ENCODE assay signal across 24 cellular contexts in genomic region chr4:104486702-104487101, GRCh38. TPM values are rescaled to one million over a fixed set of nuclear protein-coding genes. Genes with fewer than 3 reads are reported as not detected.
DNase-seq lines count a peak whose midpoint lies in the region; ATAC-seq and TF ChIP-seq lines count a peak whose summit lies in the region.
"Had no signal": no experiment of that assay in that cellular context is flagged by ENCODE, and none has a peak within 500 bp of the region (broad histone marks: within the 10 kb centered on the region; RNA-seq: fewer than 3 reads in every experiment).

No MANE protein-coding gene starts in this region.

- no peaks in the 10 kb centered on the region for H3K36me3 ChIP-seq in iPS-18a (ENCODE audit: control insufficient read depth, low read depth, low read length)
- H3K36me3 ChIP-seq: cardiac muscle cell, gastroesophageal sphincter, lower lobe of right lung, upper lobe of left lung, WERI-Rb-1 had no signal

- ATAC-seq in HG03280 (IDR thresholded peaks at IDR 0.05; ENCODE audit: unreplicated experiment) (no peak), HG03097 (IDR thresholded peaks at IDR 0.05; ENCODE audit: low FRiP score, unreplicated experiment) (no peak)
- ATAC-seq: activated CD8-positive, alpha-beta memory T cell treated with anti-CD3 and anti-CD28 coated beads, Interleukin-2, amount 10 ng/mL, durations not matched to agents 7 days and 5 days; activated T-cell treated with anti-CD3 and anti-CD28 coated beads, Interleukin-2, amount 50 U/mL, for 72 hours; gastroesophageal sphincter; lower lobe of right lung had no signal

- DNase-seq in NCI-H1436 (lab: John Stamatoyannopoulos, UW), result peak; percentile 13
- DNase-seq in NCI-H1436 treated with DMSO at 0.1 percent for 48 hours (lab: John Stamatoyannopoulos, UW), result no peak
- peak; percentile 11 for DNase-seq in NCI-H748 treated with DMSO at 0.1 percent for 48 hours (lab: John Stamatoyannopoulos, UW)
- no peak for DNase-seq in progenitor cell of endocrine pancreas (ENCODE audit: low spot score, unreplicated experiment)
- DNase-seq in posterior cingulate gyrus, result no peak
- DNase-seq: activated CD4-positive, alpha-beta T cell treated with anti-CD3 and anti-CD28 coated beads, Interleukin-2, amount 10 ng/mL, durations not matched to agents 7 days and 5 days; activated CD8-positive, alpha-beta memory T cell treated with anti-CD3 and anti-CD28 coated beads, Interleukin-2, amount 10 ng/mL, durations not matched to agents 7 days and 5 days; activated naive CD4-positive, alpha-beta T cell treated with anti-CD3 and anti-CD28 coated beads, Interleukin-2, amount 10 ng/mL, durations not matched to agents 7 days and 5 days; activated T-cell treated with anti-CD3 and anti-CD28 coated beads, Interleukin-2, amount 50 U/mL, for 72 hours; amygdala; CD8-positive, alpha-beta memory T cell; GM23248; lower lobe of right lung; NCI-H2171; NCI-H524 treated with DMSO at 0.1 percent for 48 hours; stimulated activated CD4-positive, alpha-beta T cell treated with anti-CD3 and anti-CD28 coated beads, Interleukin-2, amount 100 ng/mL, for 24 hours; upper lobe of left lung had no signal

- H3K4me1 ChIP-seq in iPS-18a (ENCODE audit: control insufficient read depth, low read depth, low read length), result peaks cover 25% of the 10 kb centered on the region

- peak overlapping the region; percentile 39 for H3K4me3 Mint-ChIP-seq in progenitor cell of endocrine pancreas (ENCODE audit: low read depth)
- H3K4me3 Mint-ChIP-seq: activated CD4-positive, alpha-beta T cell treated with anti-CD3 and anti-CD28 coated beads, Interleukin-2, amount 10 ng/mL, durations not matched to agents 7 days and 5 days; activated CD8-positive, alpha-beta memory T cell treated with anti-CD3 and anti-CD28 coated beads, Interleukin-2, amount 10 ng/mL, durations not matched to agents 7 days and 5 days; activated naive CD4-positive, alpha-beta T cell treated with anti-CD3 and anti-CD28 coated beads, Interleukin-2, amount 10 ng/mL, durations not matched to agents 7 days and 5 days; activated T-cell treated with anti-CD3 and anti-CD28 coated beads, Interleukin-2, amount 50 U/mL, for 72 hours; CD8-positive, alpha-beta memory T cell had no signal

- H3K9me3 ChIP-seq in iPS-18a (ENCODE audit: control insufficient read depth, low read depth, low read length), result no peaks in the 10 kb centered on the region
- H3K9me3 ChIP-seq: gastroesophageal sphincter, lower lobe of right lung, upper lobe of left lung had no signal

- H3K27me3 Mint-ChIP-seq in progenitor cell of endocrine pancreas, result no peaks in the 10 kb centered on the region

- no peak overlapping the region for H3K27ac ChIP-seq in iPS-18a (ENCODE audit: low read length)
- H3K27ac ChIP-seq: GM23248, lower lobe of right lung, upper lobe of left lung, WERI-Rb-1 had no signal

- H3K4me3 ChIP-seq in iPS-18a (ENCODE audit: low read length), result peak overlapping the region; percentile 24
- H3K4me3 ChIP-seq: cardiac muscle cell, gastroesophageal sphincter, GM23248, lower lobe of right lung, smooth muscle cell, upper lobe of left lung had no signal

- no peaks in the 10 kb centered on the region for H3K9me3 Mint-ChIP-seq in progenitor cell of endocrine pancreas (ENCODE audit: low read depth)
- H3K9me3 Mint-ChIP-seq: activated CD4-positive, alpha-beta T cell treated with anti-CD3 and anti-CD28 coated beads, Interleukin-2, amount 10 ng/mL, durations not matched to agents 7 days and 5 days; activated naive CD4-positive, alpha-beta T cell treated with anti-CD3 and anti-CD28 coated beads, Interleukin-2, amount 10 ng/mL, durations not matched to agents 7 days and 5 days; activated T-cell treated with anti-CD3 and anti-CD28 coated beads, Interleukin-2, amount 50 U/mL, for 72 hours had no signal

- H3K27me3 ChIP-seq in iPS-18a (ENCODE audit: control insufficient read depth, insufficient read depth, low read length), result peaks cover 10% of the 10 kb centered on the region
- H3K27me3 ChIP-seq: cardiac muscle cell, gastroesophageal sphincter, upper lobe of left lung had no signal

- peak overlapping the region; percentile 38 for H3K27ac Mint-ChIP-seq in progenitor cell of endocrine pancreas
- H3K27ac Mint-ChIP-seq: activated CD4-positive, alpha-beta T cell treated with anti-CD3 and anti-CD28 coated beads, Interleukin-2, amount 10 ng/mL, durations not matched to agents 7 days and 5 days; activated CD8-positive, alpha-beta memory T cell treated with anti-CD3 and anti-CD28 coated beads, Interleukin-2, amount 10 ng/mL, durations not matched to agents 7 days and 5 days; activated naive CD4-positive, alpha-beta T cell treated with anti-CD3 and anti-CD28 coated beads, Interleukin-2, amount 10 ng/mL, durations not matched to agents 7 days and 5 days; activated T-cell treated with anti-CD3 and anti-CD28 coated beads, Interleukin-2, amount 50 U/mL, for 72 hours had no signal

- peaks cover 40% of the 10 kb centered on the region for H3K4me1 Mint-ChIP-seq in progenitor cell of endocrine pancreas (ENCODE audit: low read depth)

- H3K36me3 Mint-ChIP-seq in progenitor cell of endocrine pancreas (ENCODE audit: insufficient read depth), result no peaks in the 10 kb centered on the region
- H3K36me3 Mint-ChIP-seq: activated CD8-positive, alpha-beta memory T cell treated with anti-CD3 and anti-CD28 coated beads, Interleukin-2, amount 10 ng/mL, durations not matched to agents 7 days and 5 days; activated naive CD4-positive, alpha-beta T cell treated with anti-CD3 and anti-CD28 coated beads, Interleukin-2, amount 10 ng/mL, durations not matched to agents 7 days and 5 days; CD8-positive, alpha-beta memory T cell had no signal

- TF ChIP-seq CTCF in progenitor cell of endocrine pancreas (IDR thresholded peaks at IDR 0.05; ENCODE audit: unreplicated experiment), result no peak

- no peak overlapping the region for H3K9ac ChIP-seq in iPS-18a (ENCODE audit: low read length)
- H3K9ac ChIP-seq: GM23248 had no signal

- intact Hi-C loops in posterior cingulate gyrus (cut with DNase I), result no loop called here

RNA-seq across cellular contexts. Expression of gene CXXC4, which starts 8.0 kb away (rescaled TPM):
- 35.5 and 40.8 TPM in 2 replicates for total RNA-seq in progenitor cell of endocrine pancreas
- total RNA-seq: activated CD4-positive, alpha-beta T cell treated with anti-CD3 and anti-CD28 coated beads, Interleukin-2, amount 10 ng/mL, durations not matched to agents 7 days and 5 days; activated CD8-positive, alpha-beta memory T cell treated with anti-CD3 and anti-CD28 coated beads, Interleukin-2, amount 10 ng/mL, durations not matched to agents 7 days and 5 days; CD8-positive, alpha-beta memory T cell; GM23248 had no signal

Comparison
In these comparisons a context has a peak if more than half of its experiments do, and no peak if none do; other contexts are left out.
1. DNase-seq: peak in NCI-H1436 (single experiment) and NCI-H748 treated with DMSO at 0.1 percent for 48 hours (single experiment); none in NCI-H1436 treated with DMSO at 0.1 percent for 48 hours (single experiment), progenitor cell of endocrine pancreas (single experiment) and posterior cingulate gyrus (0 of 10).